Comparison of ENCODE assay signal across 1 cellular context in genomic region chr12:110468212-110469048, GRCh38.
A peak's percentile ranks its signal among the peaks of the same experiment; 100 is the strongest.
TF ChIP-seq lines count a peak whose summit lies in the region.

Gene FAM216A, plus strand, starts transcription at chr12:110468845. Its CDS starts 31 bp downstream, at chr12:110468876.
Gene GPN3, minus strand, starts transcription at chr12:110468257. Its CDS starts 54 bp downstream, at chr12:110468203.

TF ChIP-seq in HepG2, 621 proteins besides CTCF, POLR2A, EP300 and RAD21 (continued from another document and continues in another):
- TF ChIP-seq PATZ1 (CRISPR knock-in tag; IDR thresholded peaks at IDR 0.05) = no peak
- peak; percentile 69 for TF ChIP-seq SAFB2 (CRISPR knock-in tag; IDR thresholded peaks at IDR 0.05; ENCODE audit: borderline replicate concordance, low read depth)
- no peak for TF ChIP-seq STAT5B (CRISPR knock-in tag; IDR thresholded peaks at IDR 0.05)
- no peak for TF ChIP-seq PAF1 (CRISPR knock-in tag; IDR thresholded peaks at IDR 0.05)
- TF ChIP-seq HBP1 (CRISPR knock-in tag; IDR thresholded peaks at IDR 0.05; ENCODE audit: low read depth) = peak; percentile 51; the same call in 1 of the 2 replicates
- TF ChIP-seq JARID2 (CRISPR knock-in tag; IDR thresholded peaks at IDR 0.05; ENCODE audit: insufficient replicate concordance) = no peak
- peak; percentile 44; the same call in 1 of the 2 replicates for TF ChIP-seq FOXK1 (CRISPR knock-in tag; IDR thresholded peaks at IDR 0.05; ENCODE audit: borderline replicate concordance, low read depth)
- no peak; the same call in none of the 2 replicates for TF ChIP-seq MYNN (CRISPR knock-in tag; IDR thresholded peaks at IDR 0.05; ENCODE audit: low read depth)
- TF ChIP-seq FOSL2 (CRISPR knock-in tag; IDR thresholded peaks at IDR 0.05) = peak; percentile 39
- TF ChIP-seq ZNF530 (CRISPR knock-in tag; IDR thresholded peaks at IDR 0.05; ENCODE audit: low read depth) = no peak
- peak; percentile 85 for TF ChIP-seq SALL2 (CRISPR knock-in tag; IDR thresholded peaks at IDR 0.05)
- peak; percentile 92 for TF ChIP-seq THAP11 (CRISPR knock-in tag; IDR thresholded peaks at IDR 0.05)
- 0 out of 2 replicates have a peak, but pooled peaks have one; percentile 18 for TF ChIP-seq SKIL (CRISPR knock-in tag; IDR thresholded peaks at IDR 0.05; ENCODE audit: borderline replicate concordance)
- TF ChIP-seq JUND (CRISPR knock-in tag; IDR thresholded peaks at IDR 0.05) = 0 out of 2 replicates have a peak, but pooled peaks have one; percentile 20
- peak; percentile 75; the same call in 1 of the 2 replicates for TF ChIP-seq SIN3B (IDR thresholded peaks at IDR 0.05; ENCODE audit: low read length)
- no peak for TF ChIP-seq AGO1 (IDR thresholded peaks at IDR 0.05; ENCODE audit: low read depth, low read length, poor library complexity, severe bottlenecking)
- TF ChIP-seq ZNF510 (CRISPR knock-in tag; IDR thresholded peaks at IDR 0.05; ENCODE audit: low read depth) = 0 out of 2 replicates have a peak, but pooled peaks have one; percentile 82
- TF ChIP-seq ZNF460 (CRISPR knock-in tag; IDR thresholded peaks at IDR 0.05; ENCODE audit: borderline replicate concordance) = peak; percentile 8; the same call in 1 of the 2 replicates
- TF ChIP-seq ELF3 (CRISPR knock-in tag; IDR thresholded peaks at IDR 0.05) = 0 out of 2 replicates have a peak, but pooled peaks have one; percentile 27
- peak; percentile 89 for TF ChIP-seq KAT8 (CRISPR knock-in tag; IDR thresholded peaks at IDR 0.05)
- no peak; the same call in 1 of the 2 replicates for TF ChIP-seq ZMAT3 (CRISPR knock-in tag; conservative IDR thresholded peaks at IDR 0.05)
- peak; percentile 92 for TF ChIP-seq TFDP1 (CRISPR knock-in tag; IDR thresholded peaks at IDR 0.05; ENCODE audit: borderline replicate concordance)
- peak; percentile 13; the same call in 1 of the 2 replicates for TF ChIP-seq ZNF589 (CRISPR knock-in tag; conservative IDR thresholded peaks at IDR 0.05)
- TF ChIP-seq IKZF5 (CRISPR knock-in tag; IDR thresholded peaks at IDR 0.05) = peak; percentile 64; the same call in 1 of the 2 replicates
- TF ChIP-seq ZBTB2 (CRISPR knock-in tag; IDR thresholded peaks at IDR 0.05; ENCODE audit: low read depth) = peak; percentile 51; the same call in 1 of the 2 replicates
- peak; percentile 88 for TF ChIP-seq DRAP1 (CRISPR knock-in tag; IDR thresholded peaks at IDR 0.05)
- no peak; the same call in 1 of the 2 replicates for TF ChIP-seq ZNF362 (CRISPR knock-in tag; IDR thresholded peaks at IDR 0.05; ENCODE audit: borderline replicate concordance)
- 0 out of 2 replicates have a peak, but pooled peaks have one; percentile 60 for TF ChIP-seq SIN3A (IDR thresholded peaks at IDR 0.05; ENCODE audit: borderline replicate concordance, low read depth, low read length)
- TF ChIP-seq SOX13 (IDR thresholded peaks at IDR 0.05) = no peak
- 0 out of 4 replicates have a peak, but pooled peaks of 1 of the 2 experiments have one; percentile 14 for TF ChIP-seq SOX13 (CRISPR knock-in tag; conservative IDR thresholded peaks at IDR 0.05 in 1 of 2, IDR thresholded peaks at IDR 0.05 in 1 of 2)
- peak; percentile 82 for TF ChIP-seq ZFP90 (CRISPR knock-in tag; IDR thresholded peaks at IDR 0.05; ENCODE audit: borderline replicate concordance)
- no peak; the same call in 1 of the 2 replicates for TF ChIP-seq SIX1 (CRISPR knock-in tag; IDR thresholded peaks at IDR 0.05; ENCODE audit: borderline replicate concordance)
- TF ChIP-seq TRIM22 (IDR thresholded peaks at IDR 0.05) = no peak
- no peak for TF ChIP-seq HNRNPH1 (optimal IDR thresholded peaks at IDR 0.05; ENCODE audit: low read depth, low read length)
- no peak for TF ChIP-seq SOX6 (IDR thresholded peaks at IDR 0.05)
- TF ChIP-seq SOX6 (CRISPR knock-in tag; IDR thresholded peaks at IDR 0.05) = 0 out of 2 replicates have a peak, but pooled peaks have one; percentile 30
- TF ChIP-seq CREB3 (CRISPR knock-in tag; IDR thresholded peaks at IDR 0.05) = no peak
- TF ChIP-seq RFX5 (IDR thresholded peaks at IDR 0.05; ENCODE audit: low read depth, low read length) = 0 out of 2 replicates have a peak, but pooled peaks have one; percentile 9
- TF ChIP-seq ZFP36L1 (CRISPR knock-in tag; IDR thresholded peaks at IDR 0.05) = peak; percentile 54; the same call in 1 of the 2 replicates
- TF ChIP-seq ETV5 (CRISPR knock-in tag; IDR thresholded peaks at IDR 0.05; ENCODE audit: borderline replicate concordance) = no peak; the same call in 1 of the 2 replicates
- 0 out of 2 replicates have a peak, but pooled peaks have one; percentile 10 for TF ChIP-seq E2F1 (CRISPR knock-in tag; IDR thresholded peaks at IDR 0.05)
- no peak for TF ChIP-seq PLSCR1 (CRISPR knock-in tag; IDR thresholded peaks at IDR 0.05; ENCODE audit: borderline replicate concordance)
- TF ChIP-seq CREBL2 (CRISPR knock-in tag; IDR thresholded peaks at IDR 0.05; ENCODE audit: borderline replicate concordance) = 0 out of 2 replicates have a peak, but pooled peaks have one; percentile 10
- TF ChIP-seq SRSF1 (optimal IDR thresholded peaks at IDR 0.05; ENCODE audit: low read depth, low read length) = peak; percentile 50
- peak; percentile 85 for TF ChIP-seq NFYB (CRISPR knock-in tag; IDR thresholded peaks at IDR 0.05)
